11 cellular contexts compared by ENCODE assay signal in the genomic region with DNA sequence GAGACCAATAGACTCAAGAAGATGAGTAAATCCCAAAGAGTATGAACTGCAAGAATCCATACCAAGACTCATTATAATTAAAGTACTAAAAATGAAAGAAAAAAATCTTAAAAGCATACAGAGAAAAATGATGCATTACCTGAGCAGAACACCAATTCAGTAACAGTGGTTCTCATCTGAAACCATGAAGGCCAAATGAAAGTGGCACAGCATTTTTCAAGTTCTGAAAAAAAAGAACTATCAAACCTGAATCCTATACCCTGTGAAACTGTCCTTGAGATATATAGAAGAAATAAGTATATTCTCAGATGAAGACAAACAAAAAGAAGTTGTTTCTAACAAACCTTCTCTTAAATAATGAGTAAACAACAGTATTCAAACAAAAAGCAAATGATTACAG. TPM values are rescaled to one million over a fixed set of nuclear protein-coding genes. Genes with fewer than 3 reads are reported as not detected.
"Had no signal": no experiment of that assay in that cellular context is flagged by ENCODE, and none has a peak within 500 bp of the region (broad histone marks: within the 10 kb centered on the region; RNA-seq: fewer than 3 reads in every experiment).

No MANE protein-coding gene starts in this region.

- H2AFZ ChIP-seq: GM23248, GM23338 had no signal

- H3K4me2 ChIP-seq: GM23338 had no signal

- H3K9me3 ChIP-seq: HAP-1 had no signal

- H3K4me3 ChIP-seq: GM23248, GM23338, HAP-1 had no signal

- H3K4me1 Mint-ChIP-seq: GM23338, H9 had no signal

- DNase-seq: GM23248, GOT3, H7, H9, HCEC 1CT, HFFc6 had no signal

- H3K27ac Mint-ChIP-seq: GM23338, H9, HFFc6 had no signal

- H3K9me3 Mint-ChIP-seq: HFFc6 had no signal

- H3K4me3 Mint-ChIP-seq: GM23338, H9, HFFc6 had no signal

- H3K4me1 ChIP-seq: HAP-1 had no signal

- ATAC-seq: GM23338, HCT116 had no signal

- H3K27ac ChIP-seq: GM23248 had no signal

- H3K36me3 ChIP-seq: HAP-1 had no signal

- H3K9ac ChIP-seq: GM23248 had no signal

RNA-seq across cellular contexts. Expression of gene TMPRSS11A, which starts 39.6 kb away (rescaled TPM):
- total RNA-seq: GM23248, GM23338, H1, H4, H9, HFFc6 had no signal
